Comparison of ENCODE assay signal across 11 cellular contexts in genomic region chr14:73943083-73943482, GRCh38. TPM values are rescaled to one million over a fixed set of nuclear protein-coding genes. Genes with fewer than 3 reads are reported as not detected.
DNase-seq lines count a peak whose midpoint lies in the region; ATAC-seq and TF ChIP-seq lines count a peak whose summit lies in the region.
"Had no signal": no experiment of that assay in that cellular context is flagged by ENCODE, and none has a peak within 500 bp of the region (broad histone marks: within the 10 kb centered on the region; RNA-seq: fewer than 3 reads in every experiment).

No MANE protein-coding gene starts in this region.

- H2AFZ ChIP-seq in mammary epithelial cell (ENCODE audit: low read depth, low read length) = no peak overlapping the region

- no peaks in the 10 kb centered on the region for H3K79me2 ChIP-seq in mammary epithelial cell (ENCODE audit: insufficient read depth, low read length)

- peak; percentile 43 for DNase-seq in BJ (ENCODE audit: low read depth)
- peak; percentile 61 for DNase-seq in mammary epithelial cell
- peak; percentile 58 for DNase-seq in medulla oblongata (ENCODE audit: extremely low spot score)
- no peak for DNase-seq in stimulated activated CD4-positive, alpha-beta T cell treated with anti-CD3 and anti-CD28 coated beads, Interleukin-4, amount 100 ng/mL, for 24 hours
- no peak for DNase-seq in activated gamma-delta T cell treated with Interleukin-2 at 50 U/mL for 16 hours
- DNase-seq: NCI-H82 had no signal

- no peak for TF ChIP-seq RAD21 in Ishikawa (IDR thresholded peaks at IDR 0.05; ENCODE audit: low read depth)

- in situ Hi-C loops in mammary epithelial cell (cut with MboI; ENCODE audit: low sequenced_read_pairs in 2 of 2) = no loop called here

- no peaks in the 10 kb centered on the region for H3K27me3 ChIP-seq in BJ (ENCODE audit: control insufficient read depth, insufficient read depth, low read length)
- H3K27me3 ChIP-seq in mammary epithelial cell (ENCODE audit: insufficient read depth, low read length) = no peaks in the 10 kb centered on the region

- intact Hi-C loops in mammary epithelial cell (cut with micrococcal nuclease) = no loop called here

- CTCF ChIA-PET in BJ (lab: Yijun Ruan, JAX) (interaction anchor here (1.4 kb wide), 1 partner anchor 14 kb away, joined by 4 read pairs; no protein-coding TSS in a partner anchor), mammary epithelial cell (lab: Charles Lee; ENCODE audit: low non-redundant PET) (no interaction called here)

- dilution Hi-C loops in mammary epithelial cell (cut with HindIII; ENCODE audit: low sequenced_read_pairs) = no loop called here

- ATAC-seq in GM18517 (IDR thresholded peaks at IDR 0.05; ENCODE audit: unreplicated experiment) (no peak), HG02884 (IDR thresholded peaks at IDR 0.05; ENCODE audit: unreplicated experiment) (no peak)
- ATAC-seq: GM12878 had no signal

- no peak for TF ChIP-seq EP300 in Ishikawa (IDR thresholded peaks at IDR 0.05; ENCODE audit: borderline replicate concordance)

- no peak overlapping the region for H3K4me2 ChIP-seq in mammary epithelial cell (ENCODE audit: insufficient read depth, low read depth, low read length)

- no peaks in the 10 kb centered on the region for H4K20me1 ChIP-seq in mammary epithelial cell (ENCODE audit: insufficient read depth, low read length)

- H3K27ac ChIP-seq in mammary epithelial cell (ENCODE audit: insufficient read depth, low read depth, low read length) = no peak overlapping the region
- H3K27ac ChIP-seq: thoracic aorta had no signal

- H3K4me3 ChIP-seq in BJ (ENCODE audit: low read depth, low read length) (no peak overlapping the region), mammary epithelial cell (replicated peaks in 1 of 3; ENCODE audit: insufficient read depth in 1 of 3, low read depth in 2 of 3, low read length in 3 of 3) (no peak overlapping the region)
- H3K4me3 ChIP-seq: GM12878, thoracic aorta had no signal

- H3K36me3 ChIP-seq in BJ (ENCODE audit: control insufficient read depth, insufficient read depth, low read length) = peaks cover 5% of the 10 kb centered on the region
- H3K36me3 ChIP-seq in mammary epithelial cell (ENCODE audit: insufficient read depth, low read length) = no peaks in the 10 kb centered on the region

- WGBS in mammary epithelial cell (ENCODE audit: low coverage, missing lambda C conversion rate) = 48% methylated on average over 4 of the region's 4 CpGs

- no TSS peak for BruUV-seq in mammary epithelial cell (replicated peaks; lab: Mats Ljungman, UMichigan)

- POLR2A ChIA-PET in BJ (lab: Charles Lee) = no interaction called here

- TF ChIP-seq CTCF in BJ (IDR thresholded peaks at IDR 0.05; ENCODE audit: insufficient read depth, low read depth, low read length) (no peak), mammary epithelial cell (conservative IDR thresholded peaks at IDR 0.05 in 1 of 2, IDR thresholded peaks at IDR 0.05 in 1 of 2; ENCODE audit: extremely low read depth in 1 of 2, insufficient read depth in 1 of 2, low read depth in 1 of 2, low read length in 2 of 2) (no peak)

- H3K9ac ChIP-seq in mammary epithelial cell (ENCODE audit: insufficient read depth, low read length) = no peak overlapping the region

- no peaks in the 10 kb centered on the region for H3K9me3 ChIP-seq in mammary epithelial cell (replicated peaks; ENCODE audit: insufficient read depth, low read length)
- H3K9me3 ChIP-seq: thoracic aorta had no signal

- H3K4me1 ChIP-seq in mammary epithelial cell (ENCODE audit: insufficient read depth, low read length) = no peaks in the 10 kb centered on the region

TF ChIP-seq in Ishikawa, 13 proteins besides CTCF, POLR2A, EP300 and RAD21:
- TF ChIP-seq YY1 (IDR thresholded peaks at IDR 0.05; ENCODE audit: low read depth) (no peak), REST (IDR thresholded peaks at IDR 0.05; ENCODE audit: low read depth) (no peak), USF1 (IDR thresholded peaks at IDR 0.05) (no peak), CREB1 (IDR thresholded peaks at IDR 0.05; ENCODE audit: low read depth) (no peak), CEBPB (IDR thresholded peaks at IDR 0.05) (peak; percentile 98), MAX (IDR thresholded peaks at IDR 0.05) (no peak)

RNA-seq across cellular contexts. Expression of gene FAM161B, which starts 6.8 kb away (rescaled TPM):
- 2.5 and 2.6 TPM in 2 replicates for polyA plus RNA-seq in BJ (2011; rRNA removed)
- 1.3 and 1.8 TPM in 2 replicates for polyA minus RNA-seq in BJ (2011; rRNA and poly(A)+ RNA removed)
- 1 to 10 TPM; 3.5 to 4.0 TPM for total RNA-seq in mammary epithelial cell
- polyA plus RNA-seq in mammary epithelial cell = 1.5 TPM
- 0.62 TPM for polyA minus RNA-seq in mammary epithelial cell

RNA-seq across cellular contexts. Expression of gene COQ6, which starts 7.0 kb away (rescaled TPM):
- 31.5 and 38.2 TPM in 2 replicates for polyA plus RNA-seq in BJ (2011; rRNA removed)
- polyA minus RNA-seq in BJ (2011; rRNA and poly(A)+ RNA removed) = 12.5 and 13.1 TPM in 2 replicates
- total RNA-seq in mammary epithelial cell = 10 to 100 TPM; 20.0 to 22.6 TPM
- polyA plus RNA-seq in mammary epithelial cell = 23.3 TPM
- polyA minus RNA-seq in mammary epithelial cell = not detected

RNA-seq across cellular contexts. Expression of gene ZNF410, which starts 56.4 kb away (rescaled TPM):
- polyA plus RNA-seq in BJ (2011; rRNA removed) = 44.8 and 61.4 TPM in 2 replicates
- 31.2 and 39.0 TPM in 2 replicates for polyA minus RNA-seq in BJ (2011; rRNA and poly(A)+ RNA removed)
- 10 to 100 TPM; 58.3 to 93.9 TPM for total RNA-seq in mammary epithelial cell
- 34.9 TPM for polyA plus RNA-seq in mammary epithelial cell
- 76.9 TPM for polyA minus RNA-seq in mammary epithelial cell

Comparison
In these comparisons a context has a peak if more than half of its experiments do, and no peak if none do; other contexts are left out.
1. DNase-seq: peak in BJ (single experiment), mammary epithelial cell (single experiment) and medulla oblongata (single experiment); none in stimulated activated CD4-positive, alpha-beta T cell treated with anti-CD3 and anti-CD28 coated beads, Interleukin-4, amount 100 ng/mL, for 24 hours (single experiment) and activated gamma-delta T cell treated with Interleukin-2 at 50 U/mL for 16 hours (single experiment).